20 cellular contexts compared by ENCODE assay signal in genomic region chr3:10187944-10188343, GRCh38. TPM values are rescaled to one million over a fixed set of nuclear protein-coding genes. Genes with fewer than 3 reads are reported as not detected.
A peak's percentile ranks its signal among the peaks of the same experiment; 100 is the strongest.
DNase-seq lines count a peak whose midpoint lies in the region; ATAC-seq and TF ChIP-seq lines count a peak whose summit lies in the region.
"Had no signal": no experiment of that assay in that cellular context is flagged by ENCODE, and none has a peak within 500 bp of the region (broad histone marks: within the 10 kb centered on the region; RNA-seq: fewer than 3 reads in every experiment).

No MANE protein-coding gene starts in this region.

- no peak overlapping the region for H3K27ac ChIP-seq in CD4-positive, alpha-beta T cell (ENCODE audit: low read depth, low read length)
- peak overlapping the region; percentile 92 for H3K27ac ChIP-seq in neutrophil
- no peak overlapping the region for H3K27ac ChIP-seq in uterus
- H3K27ac ChIP-seq: SK-N-MC had no signal

- CTCF ChIA-PET in CD4-positive, alpha-beta T cell (lab: Charles Lee), result interaction anchor here (2.1 kb wide), 1 partner anchor 76 kb away, joined by 6 read pairs; no protein-coding TSS in a partner anchor

- POLR2A ChIA-PET in CD4-positive, alpha-beta T cell (lab: Charles Lee), result interaction anchor here (1.5 kb wide), 1 partner anchor 11 kb away, joined by 4 read pairs; no protein-coding TSS in a partner anchor

- no peaks in the 10 kb centered on the region for H3K27me3 Mint-ChIP-seq in CD4-positive, alpha-beta T cell
- H3K27me3 Mint-ChIP-seq in central memory CD8-positive, alpha-beta T cell, result no peaks in the 10 kb centered on the region
- H3K27me3 Mint-ChIP-seq: B cell had no signal

- H3K4me1 Mint-ChIP-seq in CD4-positive, alpha-beta T cell (ENCODE audit: low read depth), result peaks cover 75% of the 10 kb centered on the region
- H3K4me1 Mint-ChIP-seq in central memory CD8-positive, alpha-beta T cell, result peaks cover 61% of the 10 kb centered on the region

- no peak for DNase-seq in CD4-positive, alpha-beta T cell
- DNase-seq in NCI-H82 (lab: John Stamatoyannopoulos, UW), result peak; percentile 58
- DNase-seq in central memory CD8-positive, alpha-beta T cell (ENCODE audit: low spot score in 2 of 2), result no peak
- no peak for DNase-seq in uterus
- no peak for DNase-seq in activated CD8-positive, alpha-beta memory T cell treated with anti-CD3 and anti-CD28 coated beads, Interleukin-2, amount 50 U/mL, for 48 hours
- DNase-seq: activated CD4-positive, CD25-positive, alpha-beta regulatory T cell treated with anti-CD3 and anti-CD28 coated beads, Interleukin-2, amount 50 U/mL, for 72 hours; activated T-cell treated with anti-CD3 and anti-CD28 coated beads, Interleukin-2, amount 50 U/mL, for 4 hours; amniotic stem cell; cerebellar nuclear complex; DMS53; heart left ventricle; NCI-H2107; stimulated activated CD4-positive, alpha-beta T cell treated with anti-CD3 and anti-CD28 coated beads, Interleukin-2, amount 100 ng/mL, for 48 hours had no signal

- H3K27me3 ChIP-seq in CD4-positive, alpha-beta T cell (ENCODE audit: control insufficient read depth, insufficient read depth, low read length), result no peaks in the 10 kb centered on the region
- H3K27me3 ChIP-seq in neutrophil (no peaks in the 10 kb centered on the region), uterus (no peaks in the 10 kb centered on the region)
- H3K27me3 ChIP-seq: heart left ventricle had no signal

- peak overlapping the region; percentile 51 for H3K4me3 Mint-ChIP-seq in CD4-positive, alpha-beta T cell
- peak overlapping the region; percentile 23 for H3K4me3 Mint-ChIP-seq in central memory CD8-positive, alpha-beta T cell
- H3K4me3 Mint-ChIP-seq: activated T-cell treated with anti-CD3 and anti-CD28 coated beads, Interleukin-2, amount 50 U/mL, for 4 hours; B cell; nephron had no signal

- no peak for TF ChIP-seq CTCF in CD4-positive, alpha-beta T cell (IDR thresholded peaks at IDR 0.05)
- TF ChIP-seq CTCF in neutrophil (IDR thresholded peaks at IDR 0.05) (no peak), uterus (IDR thresholded peaks at IDR 0.05) (no peak)

- H3K36me3 ChIP-seq in neutrophil, result no peaks in the 10 kb centered on the region
- H3K36me3 ChIP-seq in uterus, result no peaks in the 10 kb centered on the region
- H3K36me3 ChIP-seq: prostate gland had no signal

- no peaks in the 10 kb centered on the region for H3K9me3 Mint-ChIP-seq in CD4-positive, alpha-beta T cell
- H3K9me3 Mint-ChIP-seq in central memory CD8-positive, alpha-beta T cell, result no peaks in the 10 kb centered on the region
- H3K9me3 Mint-ChIP-seq: activated T-cell treated with anti-CD3 and anti-CD28 coated beads, Interleukin-2, amount 50 U/mL, for 4 hours; nephron had no signal

- H3K4me1 ChIP-seq in neutrophil (ENCODE audit: control insufficient read depth in 1 of 2, insufficient read depth in 1 of 2, low read depth in 1 of 2, low read length in 1 of 2), result peaks cover 59 to 76% of the 10 kb centered on the region in 2 experiments
- peaks cover 11 to 16% of the 10 kb centered on the region in 2 donors for H3K4me1 ChIP-seq in uterus

- intact Hi-C loops in CD4-positive, alpha-beta T cell (cut with DNase I, micrococcal nuclease), result no loop called here
- intact Hi-C loops in uterus (cut with DNase I; ENCODE audit: low total_unique reads), result no loop called here

- TF ChIP-seq POLR2A in uterus (IDR thresholded peaks at IDR 0.05), result no peak

- H3K9me3 ChIP-seq in CD4-positive, alpha-beta T cell (ENCODE audit: control insufficient read depth, low read length), result no peaks in the 10 kb centered on the region
- H3K9me3 ChIP-seq in neutrophil, result no peaks in the 10 kb centered on the region
- no peaks in the 10 kb centered on the region for H3K9me3 ChIP-seq in uterus
- H3K9me3 ChIP-seq: heart left ventricle, prostate gland had no signal

- H3K36me3 Mint-ChIP-seq in CD4-positive, alpha-beta T cell (ENCODE audit: low read depth), result no peaks in the 10 kb centered on the region
- peaks cover 4% of the 10 kb centered on the region for H3K36me3 Mint-ChIP-seq in central memory CD8-positive, alpha-beta T cell (ENCODE audit: insufficient read depth)

- peak overlapping the region; percentile 87 for H3K27ac Mint-ChIP-seq in CD4-positive, alpha-beta T cell
- no peak overlapping the region for H3K27ac Mint-ChIP-seq in central memory CD8-positive, alpha-beta T cell (ENCODE audit: low read depth)
- H3K27ac Mint-ChIP-seq: nephron had no signal

- no peak for ATAC-seq in CD4-positive, alpha-beta T cell (ENCODE audit: poor library complexity)
- no peak for ATAC-seq in central memory CD8-positive, alpha-beta T cell (replicated peaks; ENCODE audit: extremely low read depth, poor library complexity, severe bottlenecking)
- ATAC-seq in HG03457 (IDR thresholded peaks at IDR 0.05; ENCODE audit: unreplicated experiment), result no peak
- ATAC-seq: activated T-cell treated with anti-CD3 and anti-CD28 coated beads, Interleukin-2, amount 50 U/mL, for 4 hours; heart left ventricle had no signal

- H3K4me3 ChIP-seq in neutrophil (ENCODE audit: low read depth in 1 of 2, low read length in 1 of 2) (no peak overlapping the region), uterus (no peak overlapping the region)
- H3K4me3 ChIP-seq: heart left ventricle, prostate gland, SK-N-MC, skin epidermis had no signal

RNA-seq across cellular contexts. Expression of gene IRAK2, which starts 23.2 kb away (rescaled TPM):
- total RNA-seq in CD4-positive, alpha-beta T cell, result 1 to 10 TPM; 1.4 to 1.6 TPM
- 1 to 10 TPM in 3 of 4 donors, under 1 TPM in 1; 0.29 to 8.7 (median 3.7) TPM for total RNA-seq in uterus

RNA-seq across cellular contexts. Expression of gene VHL, which starts 46.4 kb away (rescaled TPM):
- 10 to 100 TPM; 54.4 to 58.2 TPM for total RNA-seq in CD4-positive, alpha-beta T cell
- total RNA-seq in uterus, result 10 to 100 TPM; 14.6 to 73.7 (median 33.3) TPM
